ENCODE assay signal across 28 cellular contexts in the genomic region with DNA sequence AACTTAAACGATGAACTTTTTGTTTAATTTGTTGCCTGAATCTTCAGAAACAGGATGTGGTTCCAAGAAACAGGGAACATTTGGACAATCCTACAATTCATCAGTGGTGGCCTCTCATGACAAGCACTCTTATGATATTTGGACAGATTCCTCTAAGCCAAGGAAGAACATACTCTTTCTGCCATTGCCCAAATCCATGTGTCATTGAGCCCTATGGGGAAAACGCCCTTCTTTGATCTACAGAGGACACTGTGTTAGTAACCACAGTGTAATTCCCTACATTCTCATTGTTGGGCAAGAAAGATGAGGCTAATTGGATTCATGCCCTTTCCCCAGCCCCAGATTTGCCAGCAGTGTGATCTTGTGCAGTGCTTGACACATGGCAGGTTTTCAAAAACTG.
"Had no signal": no experiment of that assay in that cellular context is flagged by ENCODE, and none has a peak within 500 bp of the region (broad histone marks: within the 10 kb centered on the region; RNA-seq: fewer than 3 reads in every experiment).

No MANE protein-coding gene starts in this region.

- H3K27me3 ChIP-seq: neural progenitor cell, ovary, right lobe of liver, thyroid gland, tibial nerve, upper lobe of left lung, vagina had no signal

- DNase-seq: natural killer cell; occipital lobe; ovary; posterior cingulate gyrus; psoas muscle; right cardiac atrium; right lobe of liver; spleen; stimulated activated CD4-positive, alpha-beta T cell treated with anti-CD3 and anti-CD28 coated beads, Interleukin-12 subunit alpha, Interleukin-12 subunit beta, amount 100 ng/mL, for 4 hours; stimulated activated CD4-positive, alpha-beta T cell treated with anti-CD3 and anti-CD28 coated beads, Interleukin-1b, Interleukin-23, amount 100 ng/mL, for 48 hours; stimulated activated CD4-positive, alpha-beta T cell treated with anti-CD3 and anti-CD28 coated beads, Interleukin-4, amount 100 ng/mL, for 1 hour; stimulated activated CD4-positive, alpha-beta T cell treated with anti-CD3 and anti-CD28 coated beads, Interleukin-4, amount 100 ng/mL, for 4 hours; stimulated activated CD8-positive, alpha-beta memory T cell treated with anti-CD3 and anti-CD28 coated beads, Interleukin-4, amount 100 ng/mL, for 48 hours; stimulated activated naive CD4-positive, alpha-beta T cell; stimulated activated naive CD8-positive, alpha-beta T cell treated with anti-CD3 and anti-CD28 coated beads, Interleukin-15, amount 100 ng/mL, for 72 hours; stimulated activated naive CD8-positive, alpha-beta T cell treated with anti-CD3 and anti-CD28 coated beads, Interleukin-15, Interleukin-2, amounts not matched to agents 100 U/mL and 50 U/mL, for 24 hours; substantia nigra; thyroid gland; trophoblast cell; upper lobe of left lung had no signal

- H3K4me1 ChIP-seq: neural progenitor cell, parathyroid adenoma, psoas muscle, right lobe of liver, thyroid gland, tibial nerve, upper lobe of left lung, vagina had no signal

- H3K27ac ChIP-seq: neural progenitor cell, ovary, parathyroid adenoma, psoas muscle, right lobe of liver, skin epidermis, spleen, thoracic aorta, thyroid gland, tibial nerve, upper lobe of left lung, vagina had no signal

- H3K9me3 ChIP-seq: ovary, psoas muscle, right lobe of liver, thoracic aorta, thyroid gland, tibial nerve, upper lobe of left lung, vagina had no signal

- H2AFZ ChIP-seq: neural progenitor cell, parathyroid adenoma had no signal

- H3K4me3 ChIP-seq: neural progenitor cell, ovary, psoas muscle, right lobe of liver, skin epidermis, smooth muscle cell, spleen, thoracic aorta, thyroid gland, tibial nerve, upper lobe of left lung, vagina had no signal

- H3K36me3 ChIP-seq: neural progenitor cell, ovary, right lobe of liver, spleen, thoracic aorta, thyroid gland, tibial nerve, upper lobe of left lung, vagina had no signal

- H3K4me2 ChIP-seq: neural progenitor cell, smooth muscle cell had no signal

- ATAC-seq: psoas muscle; right cardiac atrium; right lobe of liver; stimulated activated memory B cell treated with anti-CD40 and anti-IgM and Interleukin-4, amounts not matched to agents 10 μg/mL and 1 μg/mL and 100 μg/mL, for 72 hours; stimulated activated naive CD8-positive, alpha-beta T cell treated with anti-CD3 and anti-CD28 coated beads, Interleukin-15, amount 100 ng/mL, for 72 hours; stimulated activated naive CD8-positive, alpha-beta T cell treated with anti-CD3 and anti-CD28 coated beads, Interleukin-15, Interleukin-2, amounts not matched to agents 100 U/mL and 50 U/mL, for 24 hours had no signal

- H3K79me2 ChIP-seq: parathyroid adenoma had no signal

- H3K9ac ChIP-seq: neural progenitor cell, parathyroid adenoma had no signal
